In the genomic region with DNA sequence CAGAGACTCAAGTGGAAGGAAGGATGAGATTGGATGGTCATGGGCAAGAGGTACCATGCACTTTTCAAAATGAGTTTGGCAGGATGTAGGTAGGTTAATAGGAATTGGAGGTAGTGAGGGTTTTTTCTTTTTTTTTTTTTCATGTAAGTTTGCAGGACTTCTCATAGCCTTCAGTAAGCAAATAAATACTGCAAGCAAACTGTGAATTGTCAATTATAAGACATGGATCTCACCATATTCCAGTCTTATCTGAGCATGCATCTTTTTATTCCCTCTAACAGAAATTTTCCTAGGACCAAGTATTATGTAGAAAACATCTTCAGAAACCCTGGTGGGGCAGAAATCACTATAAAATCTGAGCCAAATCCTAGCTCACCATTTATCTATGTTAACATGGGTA, we compare ENCODE assay signal across 32 cellular contexts.
"Had no signal": no experiment of that assay in that cellular context is flagged by ENCODE, and none has a peak within 500 bp of the region (broad histone marks: within the 10 kb centered on the region; RNA-seq: fewer than 3 reads in every experiment).

No MANE protein-coding gene starts in this region.

- H3K36me3 ChIP-seq: breast epithelium, cardiac muscle cell, colonic mucosa, gastroesophageal sphincter, heart right ventricle, WERI-Rb-1 had no signal

- H3K4me1 ChIP-seq: breast epithelium, colonic mucosa, heart right ventricle had no signal

- H3K4me3 ChIP-seq: breast epithelium, cardiac muscle cell, colonic mucosa, gastroesophageal sphincter, heart right ventricle had no signal

- H3K9me3 Mint-ChIP-seq: activated B cell treated with CpG ODN at 0.5 μM for 24 hours had no signal

- H3K9me3 ChIP-seq: breast epithelium, colonic mucosa had no signal

- DNase-seq: activated B cell treated with CpG ODN at 0.5 μM for 24 hours; activated CD4-positive, alpha-beta T cell treated with anti-CD3 and anti-CD28 coated beads for 48 hours; activated CD4-positive, alpha-beta T cell treated with anti-CD3 and anti-CD28 coated beads, Interleukin-2, amount 50 U/mL, for 1 hour; activated CD4-positive, alpha-beta T cell treated with anti-CD3 and anti-CD28 coated beads, Interleukin-2, amount 50 U/mL, for 48 hours; activated CD8-positive, alpha-beta memory T cell treated with anti-CD3 and anti-CD28 coated beads for 24 hours; activated CD8-positive, alpha-beta T cell treated with anti-CD3 and anti-CD28 coated beads for 36 hours; activated effector memory CD4-positive, alpha-beta T cell treated with Interleukin-2 at 50 U/mL for 16 hours; activated gamma-delta T cell treated with Interleukin-2 at 50 U/mL for 16 hours; activated naive CD4-positive, alpha-beta T cell treated with anti-CD3 and anti-CD28 coated beads, Interleukin-2, amount 50 U/mL, for 16 hours; activated naive CD4-positive, alpha-beta T cell treated with Interleukin-2 at 50 U/mL for 16 hours; activated T-cell treated with anti-CD3 and anti-CD28 coated beads, Interleukin-2, amount 50 U/mL, for 4 hours; amniotic stem cell; anterior cingulate cortex; central memory CD4-positive, alpha-beta T cell; cerebellar nuclear complex; colonic mucosa; effector CD8-positive, alpha-beta T cell; foreskin melanocyte; heart right ventricle; T-helper 1 cell; T-helper 17 cell; T1000; WERI-Rb-1 had no signal

- H3K27ac Mint-ChIP-seq: activated B cell treated with CpG ODN at 0.5 μM for 24 hours; activated CD8-positive, alpha-beta T cell treated with anti-CD3 and anti-CD28 coated beads for 36 hours; activated naive CD8-positive, alpha-beta T cell; activated T-helper 17 cell treated with anti-CD3 and anti-CD28 coated beads, Interleukin-2, amount 50 U/mL, for 72 hours; T-helper 17 cell; T-helper 2 cell treated with Interferon-gamma antibody and Interleukin-4, amounts not matched to agents 5 μg/mL and 100 μg/mL, for 36 hours had no signal

- H3K27ac ChIP-seq: breast epithelium, cardiac muscle cell, colonic mucosa, gastroesophageal sphincter, heart right ventricle, WERI-Rb-1 had no signal

- H3K4me1 Mint-ChIP-seq: activated B cell treated with CpG ODN at 0.5 μM for 24 hours; activated T-helper 17 cell treated with anti-CD3 and anti-CD28 coated beads, Interleukin-2, amount 50 U/mL, for 72 hours; T-helper 17 cell had no signal

- H3K27me3 ChIP-seq: breast epithelium, cardiac muscle cell, colonic mucosa, gastroesophageal sphincter, heart right ventricle had no signal

- H3K4me3 Mint-ChIP-seq: activated B cell treated with CpG ODN at 0.5 μM for 24 hours; activated CD8-positive, alpha-beta T cell treated with anti-CD3 and anti-CD28 coated beads for 36 hours; activated naive CD8-positive, alpha-beta T cell; activated T-cell treated with anti-CD3 and anti-CD28 coated beads, Interleukin-2, amount 50 U/mL, for 4 hours; activated T-helper 17 cell treated with anti-CD3 and anti-CD28 coated beads, Interleukin-2, amount 50 U/mL, for 72 hours; brain; T-helper 17 cell; T-helper 2 cell treated with Interferon-gamma antibody and Interleukin-4, amounts not matched to agents 5 μg/mL and 100 μg/mL, for 36 hours had no signal

- H3K36me3 Mint-ChIP-seq: activated naive CD8-positive, alpha-beta T cell; brain had no signal

- H3K27me3 Mint-ChIP-seq: activated B cell treated with CpG ODN at 0.5 μM for 24 hours; activated CD8-positive, alpha-beta T cell treated with anti-CD3 and anti-CD28 coated beads for 36 hours; T-helper 17 cell had no signal

- ATAC-seq: activated CD4-positive, CD25-positive, alpha-beta regulatory T cell treated with anti-CD3 and anti-CD28 coated beads, Interleukin-2, amount 50 U/mL, for 24 hours; activated CD8-positive, alpha-beta T cell treated with anti-CD3 and anti-CD28 coated beads for 36 hours; activated T-cell treated with anti-CD3 and anti-CD28 coated beads, Interleukin-2, amount 50 U/mL, for 4 hours; activated T-helper 17 cell treated with anti-CD3 and anti-CD28 coated beads, Interleukin-2, amount 50 U/mL, for 72 hours; esophagus mucosa; gastroesophageal sphincter; heart right ventricle; T-helper 17 cell had no signal
